16 cellular contexts compared by ENCODE assay signal in the genomic region with DNA sequence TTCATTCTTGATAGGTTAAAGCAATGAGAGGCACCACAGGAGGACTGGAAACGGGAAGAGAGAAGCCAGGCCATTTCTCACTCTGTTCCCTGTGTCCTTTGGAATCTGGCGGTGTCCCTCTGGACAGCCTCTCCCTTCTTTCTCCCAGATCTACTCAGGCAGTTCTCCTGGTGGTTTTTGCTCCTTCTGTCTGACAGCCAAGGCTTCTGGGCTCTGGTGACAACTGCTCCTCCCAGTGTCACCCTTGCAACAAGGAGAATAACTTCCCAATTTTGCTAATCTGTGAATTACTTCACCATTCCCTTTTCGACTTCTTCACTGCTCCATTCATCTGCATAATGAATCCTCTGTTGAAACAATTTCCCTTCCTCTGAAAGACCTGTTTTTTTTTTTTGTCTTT. TPM values are rescaled to one million over a fixed set of nuclear protein-coding genes. Genes with fewer than 3 reads are reported as not detected.
DNase-seq lines count a peak whose midpoint lies in the region; ATAC-seq and TF ChIP-seq lines count a peak whose summit lies in the region.
"Had no signal": no experiment of that assay in that cellular context is flagged by ENCODE, and none has a peak within 500 bp of the region (broad histone marks: within the 10 kb centered on the region; RNA-seq: fewer than 3 reads in every experiment).

No MANE protein-coding gene starts in this region.

- peaks cover 23% of the 10 kb centered on the region for H3K4me1 Mint-ChIP-seq in activated naive CD8-positive, alpha-beta T cell treated with anti-CD3 and anti-CD28 coated beads, Interleukin-2, amount 50 U/mL, for 24 hours
- peaks cover 35% of the 10 kb centered on the region for H3K4me1 Mint-ChIP-seq in activated naive CD8-positive, alpha-beta T cell treated with anti-CD3 and anti-CD28 coated beads for 36 hours
- peaks cover 41% of the 10 kb centered on the region for H3K4me1 Mint-ChIP-seq in activated CD8-positive, alpha-beta T cell treated with anti-CD3 and anti-CD28 coated beads for 36 hours (ENCODE audit: low read depth)

- intact Hi-C loops in activated CD8-positive, alpha-beta T cell treated with anti-CD3 and anti-CD28 coated beads for 36 hours (cut with micrococcal nuclease) = no loop called here
- intact Hi-C loops in upper lobe of right lung (cut with DNase I) = no loop called here

- no peaks in the 10 kb centered on the region for H3K27me3 Mint-ChIP-seq in activated naive CD8-positive, alpha-beta T cell treated with anti-CD3 and anti-CD28 coated beads, Interleukin-2, amount 50 U/mL, for 24 hours
- H3K27me3 Mint-ChIP-seq in activated naive CD8-positive, alpha-beta T cell treated with anti-CD3 and anti-CD28 coated beads for 36 hours = no peaks in the 10 kb centered on the region
- no peaks in the 10 kb centered on the region for H3K27me3 Mint-ChIP-seq in activated CD8-positive, alpha-beta T cell treated with anti-CD3 and anti-CD28 coated beads for 36 hours

- no peak for ATAC-seq in activated naive CD8-positive, alpha-beta T cell treated with anti-CD3 and anti-CD28 coated beads, Interleukin-2, amount 50 U/mL, for 24 hours
- ATAC-seq in activated CD8-positive, alpha-beta T cell treated with anti-CD3 and anti-CD28 coated beads for 36 hours = no peak
- ATAC-seq in left lobe of liver (peak; percentile 5), upper lobe of right lung (peak; percentile 82), GM18873 (IDR thresholded peaks at IDR 0.05; ENCODE audit: low FRiP score, unreplicated experiment) (no peak), GM21515 (IDR thresholded peaks at IDR 0.05; ENCODE audit: unreplicated experiment) (no peak), GM21576 (IDR thresholded peaks at IDR 0.05; ENCODE audit: unreplicated experiment) (no peak)
- ATAC-seq: esophagus mucosa had no signal

- no peaks in the 10 kb centered on the region for H3K27me3 ChIP-seq in upper lobe of right lung

- no peaks in the 10 kb centered on the region for H3K36me3 ChIP-seq in upper lobe of right lung

- no peak overlapping the region for H3K4me3 ChIP-seq in upper lobe of right lung
- H3K4me3 ChIP-seq: coronary artery had no signal

- no peaks in the 10 kb centered on the region for H3K9me3 ChIP-seq in upper lobe of right lung

- H3K36me3 Mint-ChIP-seq in activated naive CD8-positive, alpha-beta T cell treated with anti-CD3 and anti-CD28 coated beads, Interleukin-2, amount 50 U/mL, for 24 hours (ENCODE audit: low read depth) = peaks cover 64% of the 10 kb centered on the region
- H3K36me3 Mint-ChIP-seq in activated naive CD8-positive, alpha-beta T cell treated with anti-CD3 and anti-CD28 coated beads for 36 hours = peaks cover 69% of the 10 kb centered on the region
- H3K36me3 Mint-ChIP-seq in activated CD8-positive, alpha-beta T cell treated with anti-CD3 and anti-CD28 coated beads for 36 hours (ENCODE audit: low read depth) = peaks cover 72% of the 10 kb centered on the region

- H3K4me1 ChIP-seq in upper lobe of right lung = no peaks in the 10 kb centered on the region

- peak overlapping the region; percentile 5 for H3K27ac Mint-ChIP-seq in activated naive CD8-positive, alpha-beta T cell treated with anti-CD3 and anti-CD28 coated beads, Interleukin-2, amount 50 U/mL, for 24 hours
- H3K27ac Mint-ChIP-seq in activated naive CD8-positive, alpha-beta T cell treated with anti-CD3 and anti-CD28 coated beads for 36 hours = no peak overlapping the region
- peak overlapping the region; percentile 10 for H3K27ac Mint-ChIP-seq in activated CD8-positive, alpha-beta T cell treated with anti-CD3 and anti-CD28 coated beads for 36 hours

- POLR2A ChIA-PET in activated CD8-positive, alpha-beta T cell treated with anti-CD3 and anti-CD28 coated beads for 36 hours (lab: Charles Lee) = no interaction called here

- H3K4me3 Mint-ChIP-seq in activated naive CD8-positive, alpha-beta T cell treated with anti-CD3 and anti-CD28 coated beads, Interleukin-2, amount 50 U/mL, for 24 hours = no peak overlapping the region
- no peak overlapping the region for H3K4me3 Mint-ChIP-seq in activated naive CD8-positive, alpha-beta T cell treated with anti-CD3 and anti-CD28 coated beads for 36 hours
- H3K4me3 Mint-ChIP-seq in activated CD8-positive, alpha-beta T cell treated with anti-CD3 and anti-CD28 coated beads for 36 hours = no peak overlapping the region

- TF ChIP-seq CTCF in activated CD8-positive, alpha-beta T cell treated with anti-CD3 and anti-CD28 coated beads for 36 hours (IDR thresholded peaks at IDR 0.05) = no peak
- TF ChIP-seq CTCF in upper lobe of right lung (IDR thresholded peaks at IDR 0.05) = no peak

- H3K9me3 Mint-ChIP-seq in activated naive CD8-positive, alpha-beta T cell treated with anti-CD3 and anti-CD28 coated beads, Interleukin-2, amount 50 U/mL, for 24 hours = peaks cover 18% of the 10 kb centered on the region
- peaks cover 16% of the 10 kb centered on the region for H3K9me3 Mint-ChIP-seq in activated naive CD8-positive, alpha-beta T cell treated with anti-CD3 and anti-CD28 coated beads for 36 hours
- peaks cover 11% of the 10 kb centered on the region for H3K9me3 Mint-ChIP-seq in activated CD8-positive, alpha-beta T cell treated with anti-CD3 and anti-CD28 coated beads for 36 hours

- DNase-seq in activated naive CD8-positive, alpha-beta T cell treated with anti-CD3 and anti-CD28 coated beads, Interleukin-2, amount 50 U/mL, for 24 hours = no peak
- DNase-seq in activated naive CD8-positive, alpha-beta T cell treated with anti-CD3 and anti-CD28 coated beads for 36 hours = no peak
- DNase-seq in activated CD8-positive, alpha-beta T cell treated with anti-CD3 and anti-CD28 coated beads for 36 hours = no peak
- DNase-seq in left lobe of liver (ENCODE audit: low spot score) (no peak), upper lobe of right lung (no peak)
- DNase-seq: ACHN; activated CD4-positive, alpha-beta T cell treated with anti-CD3 and anti-CD28 coated beads for 4 hours; activated T-cell treated with anti-CD3 and anti-CD28 coated beads, Interleukin-2, amount 50 U/mL, for 1 hour; NCI-H510A treated with DMSO at 0.1 percent for 48 hours; stimulated activated CD4-positive, alpha-beta T cell treated with anti-CD3 and anti-CD28 coated beads, Interleukin-2, amount 100 ng/mL, for 48 hours had no signal

- H3K27ac ChIP-seq in upper lobe of right lung = no peak overlapping the region

- CTCF ChIA-PET in activated CD8-positive, alpha-beta T cell treated with anti-CD3 and anti-CD28 coated beads for 36 hours (lab: Charles Lee) = interaction anchor here (1.3 kb wide), 1 partner anchor 50 kb away, joined by 3 read pairs; no protein-coding TSS in a partner anchor

RNA-seq across cellular contexts. Expression of a gene that starts 56.4 kb away (rescaled TPM):
- total RNA-seq in activated naive CD8-positive, alpha-beta T cell treated with anti-CD3 and anti-CD28 coated beads for 36 hours = 10 to 100 TPM; 44.4 to 46.5 TPM
- 10 to 100 TPM; 42.3 to 43.1 TPM for total RNA-seq in activated CD8-positive, alpha-beta T cell treated with anti-CD3 and anti-CD28 coated beads for 36 hours
- total RNA-seq in left lobe of liver (41.1 TPM), upper lobe of right lung (28.5 TPM)
- total RNA-seq: RPMI7951 had no signal

Comparison
In these comparisons a context has a peak if more than half of its experiments do, and no peak if none do; other contexts are left out.
1. ATAC-seq: peak in left lobe of liver (single experiment) and upper lobe of right lung (single experiment); none in activated naive CD8-positive, alpha-beta T cell treated with anti-CD3 and anti-CD28 coated beads, Interleukin-2, amount 50 U/mL, for 24 hours (single experiment), activated CD8-positive, alpha-beta T cell treated with anti-CD3 and anti-CD28 coated beads for 36 hours (single experiment), GM18873 (single experiment), GM21515 (single experiment) and GM21576 (single experiment).